9 cellular contexts compared by ENCODE assay signal in genomic region chr11:102267602-102268001, GRCh38.
A peak's percentile ranks its signal among the peaks of the same experiment; 100 is the strongest.
DNase-seq lines count a peak whose midpoint lies in the region; ATAC-seq and TF ChIP-seq lines count a peak whose summit lies in the region.
"Had no signal": no experiment of that assay in that cellular context is flagged by ENCODE, and none has a peak within 500 bp of the region (broad histone marks: within the 10 kb centered on the region; RNA-seq: fewer than 3 reads in every experiment).

No MANE protein-coding gene starts in this region.

- DNase-seq in HCEC 1CT (peak; percentile 50), NCI-H2107 treated with DMSO at 0.1 percent for 48 hours (lab: John Stamatoyannopoulos, UW; ENCODE audit: unreplicated experiment) (no peak)
- DNase-seq: activated CD8-positive, alpha-beta memory T cell treated with anti-CD3 and anti-CD28 coated beads, Interleukin-2, amount 10 ng/mL, durations not matched to agents 7 days and 5 days; NCI-H2171 had no signal

- TF ChIP-seq CTCF in WI38 (IDR thresholded peaks at IDR 0.05; ENCODE audit: low read depth, low read length): no peak

- H3K27me3 ChIP-seq in iPS-15b (ENCODE audit: control insufficient read depth, insufficient read depth, low read length): peaks cover 16% of the 10 kb centered on the region
- H3K27me3 ChIP-seq in subcutaneous abdominal adipose tissue (ENCODE audit: control insufficient read depth in 5 of 5, insufficient read depth in 4 of 5, low read length in 5 of 5): peaks cover 0 to 3% (median 0%) of the 10 kb centered on the region in 5 donors

- H3K9me3 ChIP-seq in iPS-15b (ENCODE audit: control insufficient read depth, insufficient read depth, low read length): no peaks in the 10 kb centered on the region
- no peaks in the 10 kb centered on the region for H3K9me3 ChIP-seq in subcutaneous abdominal adipose tissue (ENCODE audit: control insufficient read depth in 5 of 5, low read length in 5 of 5)

- H3K4me3 ChIP-seq in WI38 (ENCODE audit: low read depth, low read length): peak overlapping the region; percentile 59
- peak overlapping the region; percentile 81 for H3K4me3 ChIP-seq in iPS-15b (ENCODE audit: low read depth, low read length)
- peak overlapping the region in 4 of 5 donors; percentile 61 to 91 (median 70) for H3K4me3 ChIP-seq in subcutaneous abdominal adipose tissue (ENCODE audit: low read depth in 1 of 5, low read length in 5 of 5)

- H3K9ac ChIP-seq in iPS-15b (ENCODE audit: low read depth, low read length): no peak overlapping the region
- H3K9ac ChIP-seq in subcutaneous abdominal adipose tissue (ENCODE audit: low read length in 5 of 5): no peak overlapping the region

- ATAC-seq in GM18870 (IDR thresholded peaks at IDR 0.05; ENCODE audit: unreplicated experiment): no peak
- no peak for ATAC-seq in GM21367 (IDR thresholded peaks at IDR 0.05; ENCODE audit: unreplicated experiment)

- peak overlapping the region; percentile 71 for H3K27ac ChIP-seq in subcutaneous abdominal adipose tissue (ENCODE audit: low read depth, low read length)

- H3K36me3 ChIP-seq in iPS-15b (ENCODE audit: control insufficient read depth, insufficient read depth, low read length) (no peaks in the 10 kb centered on the region), subcutaneous abdominal adipose tissue (ENCODE audit: control insufficient read depth in 5 of 5, insufficient read depth in 5 of 5, low read length in 5 of 5) (no peaks in the 10 kb centered on the region)

- H3K4me1 ChIP-seq in iPS-15b (ENCODE audit: control insufficient read depth, insufficient read depth, low read length): peaks cover 9% of the 10 kb centered on the region
- peaks cover 0 to 15% (median 13%) of the 10 kb centered on the region in 5 donors for H3K4me1 ChIP-seq in subcutaneous abdominal adipose tissue (ENCODE audit: control insufficient read depth in 5 of 5, insufficient read depth in 5 of 5, low read length in 5 of 5)
